8 cellular contexts compared by ENCODE assay signal in the genomic region with DNA sequence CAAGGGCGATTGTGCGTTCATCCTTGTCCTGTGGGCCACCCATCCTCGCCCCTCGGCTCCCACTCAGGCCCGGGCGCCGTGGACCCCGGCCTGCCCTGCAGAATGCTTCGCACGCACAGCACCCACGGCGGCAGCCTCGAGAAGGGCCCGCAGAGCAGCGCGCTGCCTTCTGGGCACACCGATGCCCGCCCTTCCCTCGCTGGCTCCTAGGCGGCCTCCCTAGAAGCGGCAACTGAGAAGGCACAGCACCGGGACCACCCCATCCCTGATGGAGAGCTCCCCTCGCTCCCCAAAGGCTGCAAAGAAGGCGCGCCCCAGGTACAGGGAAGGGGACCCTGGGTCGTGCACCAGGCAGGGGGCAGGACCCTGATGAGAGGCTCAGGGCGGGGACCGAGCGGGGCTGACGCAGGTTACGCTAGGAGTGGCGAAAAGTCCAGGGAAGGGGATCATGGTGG. TPM values are rescaled to one million over a fixed set of nuclear protein-coding genes. Genes with fewer than 3 reads are reported as not detected.
DNase-seq lines count a peak whose midpoint lies in the region; ATAC-seq and TF ChIP-seq lines count a peak whose summit lies in the region.

No MANE protein-coding gene starts in this region.

- peak overlapping the region; percentile 93 for H3K4me3 Mint-ChIP-seq in activated naive CD8-positive, alpha-beta T cell treated with anti-CD3 and anti-CD28 coated beads, Interleukin-2, amount 50 U/mL, for 24 hours

- POLR2A ChIA-PET in A673 (lab: Charles Lee; ENCODE audit: low non-redundant PET), result no interaction called here

- no peaks in the 10 kb centered on the region for H3K27me3 Mint-ChIP-seq in activated naive CD8-positive, alpha-beta T cell treated with anti-CD3 and anti-CD28 coated beads, Interleukin-2, amount 50 U/mL, for 24 hours

- no peak for TF ChIP-seq CTCF in A673 (conservative IDR thresholded peaks at IDR 0.05; ENCODE audit: low read depth, low read length)

- CTCF ChIA-PET in A673 (lab: Charles Lee), result no interaction called here

- peak overlapping the region; percentile 96 to 98 for H3K9ac ChIP-seq in stomach smooth muscle (ENCODE audit: low read length in 2 of 2)

- intact Hi-C loops in A673 (cut with micrococcal nuclease; ENCODE audit: unreplicated experiment), result no loop called here

- no TSS peak for BruUV-seq in A673 (replicated peaks; lab: Mats Ljungman, UMichigan)

- H3K4me3 ChIP-seq in A673 (ENCODE audit: low read depth, low read length, poor library complexity, severe bottlenecking), result peak overlapping the region; percentile 90
- peak overlapping the region; percentile 93 for H3K4me3 ChIP-seq in Jurkat, Clone E6-1 (ENCODE audit: low read length)
- H3K4me3 ChIP-seq in stomach smooth muscle (ENCODE audit: low read length in 2 of 2), result peak overlapping the region; percentile 92 to 95

- DNase-seq in A673 (ENCODE audit: low spot score) (peak; percentile 23), KBM-7 (no peak), kidney glomerular epithelial cell (lab: John Stamatoyannopoulos, UW) (no peak)
- DNase-seq in Jurkat, Clone E6-1 (ENCODE audit: low read depth, low spot score), result no peak
- DNase-seq in activated naive CD8-positive, alpha-beta T cell treated with anti-CD3 and anti-CD28 coated beads, Interleukin-2, amount 50 U/mL, for 24 hours, result peak; percentile 41

- H3K27ac Mint-ChIP-seq in activated naive CD8-positive, alpha-beta T cell treated with anti-CD3 and anti-CD28 coated beads, Interleukin-2, amount 50 U/mL, for 24 hours, result peak overlapping the region; percentile 85

- H3K9me3 Mint-ChIP-seq in activated naive CD8-positive, alpha-beta T cell treated with anti-CD3 and anti-CD28 coated beads, Interleukin-2, amount 50 U/mL, for 24 hours, result no peaks in the 10 kb centered on the region

- H3K4me1 ChIP-seq in A673 (ENCODE audit: insufficient read depth, low read length, poor library complexity, severe bottlenecking) (peaks cover 14% of the 10 kb centered on the region), stomach smooth muscle (ENCODE audit: control insufficient read depth, insufficient read depth, low read length) (peaks cover 62% of the 10 kb centered on the region)

- peaks cover 21% of the 10 kb centered on the region for H3K36me3 Mint-ChIP-seq in activated naive CD8-positive, alpha-beta T cell treated with anti-CD3 and anti-CD28 coated beads, Interleukin-2, amount 50 U/mL, for 24 hours (ENCODE audit: low read depth)

- H3K27me3 ChIP-seq in A673 (replicated peaks; ENCODE audit: insufficient read depth, low read depth, low read length, poor library complexity), result no peaks in the 10 kb centered on the region
- H3K27me3 ChIP-seq in layer of hippocampus (ENCODE audit: control insufficient read depth, insufficient read depth, low read length), result no peaks in the 10 kb centered on the region
- H3K27me3 ChIP-seq in stomach smooth muscle (ENCODE audit: control insufficient read depth in 1 of 2, insufficient read depth in 2 of 2, low read length in 2 of 2), result no peaks in the 10 kb centered on the region

- peaks cover 75% of the 10 kb centered on the region for H3K4me1 Mint-ChIP-seq in activated naive CD8-positive, alpha-beta T cell treated with anti-CD3 and anti-CD28 coated beads, Interleukin-2, amount 50 U/mL, for 24 hours

- in situ Hi-C loops in KBM-7 (cut with MboI; ENCODE audit: low pct_unique_long_range_greater_than_20kb, low sequenced_read_pairs), result no loop called here

- H3K9me3 ChIP-seq in A673 (ENCODE audit: low read depth, low read length, poor library complexity, severe bottlenecking) (no peaks in the 10 kb centered on the region), stomach smooth muscle (ENCODE audit: control insufficient read depth in 2 of 2, low read length in 2 of 2) (no peaks in the 10 kb centered on the region)

- H3K36me3 ChIP-seq in A673 (ENCODE audit: insufficient read depth, low read length, poor library complexity, severe bottlenecking), result peaks cover 8% of the 10 kb centered on the region
- H3K36me3 ChIP-seq in stomach smooth muscle (ENCODE audit: control insufficient read depth in 2 of 2, insufficient read depth in 2 of 2, low read length in 2 of 2), result peaks cover 0 to 2% of the 10 kb centered on the region in 2 donors

- ATAC-seq in activated naive CD8-positive, alpha-beta T cell treated with anti-CD3 and anti-CD28 coated beads, Interleukin-2, amount 50 U/mL, for 24 hours, result no peak
- ATAC-seq in GM21367 (IDR thresholded peaks at IDR 0.05; ENCODE audit: unreplicated experiment), result no peak

- peak overlapping the region; percentile 98 for H3K27ac ChIP-seq in A673 (ENCODE audit: low read depth, low read length, poor library complexity, severe bottlenecking)
- H3K27ac ChIP-seq in layer of hippocampus (ENCODE audit: low read depth, low read length), result peak overlapping the region; percentile 88
- peak overlapping the region; percentile 97 for H3K27ac ChIP-seq in stomach smooth muscle (ENCODE audit: low read length)

RNA-seq across cellular contexts. Expression of a gene that starts 1.0 kb away (rescaled TPM):
- total RNA-seq in A673 (2021), result 206 and 214 TPM in 2 replicates
- polyA plus RNA-seq in Jurkat, Clone E6-1 (2012; ENCODE audit: insufficient read depth, insufficient read length), result 495 TPM

Comparison
In these comparisons a context has a peak if more than half of its experiments do, and no peak if none do; other contexts are left out.
1. DNase-seq: peak in A673 (single experiment) and activated naive CD8-positive, alpha-beta T cell treated with anti-CD3 and anti-CD28 coated beads, Interleukin-2, amount 50 U/mL, for 24 hours (single experiment); none in Jurkat, Clone E6-1 (single experiment), KBM-7 (single experiment) and kidney glomerular epithelial cell (single experiment).
2. Peak in every context shown above with its lines, with median percentiles within 50 percentile points of each other: H3K27ac ChIP-seq and H3K4me3 ChIP-seq.